8 cellular contexts compared by ENCODE assay signal in genomic region chr12:64452559-64453329, GRCh38. TPM values are rescaled to one million over a fixed set of nuclear protein-coding genes. Genes with fewer than 3 reads are reported as not detected.
DNase-seq lines count a peak whose midpoint lies in the region; ATAC-seq and TF ChIP-seq lines count a peak whose summit lies in the region.

No MANE protein-coding gene starts in this region.

- intact Hi-C loops in MCF 10A (cut with micrococcal nuclease): loop anchor here (5.0 to 10.0 kb wide), 2 partner anchors 242 to 275 kb away; no protein-coding TSS in a partner anchor

- no peaks in the 10 kb centered on the region for H3K9me3 Mint-ChIP-seq in MCF 10A (ENCODE audit: unreplicated experiment)

- H3K36me3 Mint-ChIP-seq in MCF 10A (ENCODE audit: insufficient read depth, unreplicated experiment): peaks cover 51% of the 10 kb centered on the region

- H3K27ac ChIP-seq in HEK293 (ENCODE audit: extremely low read depth, low read depth, low read length): peak overlapping the region; percentile 96
- peak overlapping the region; percentile 69 for H3K27ac ChIP-seq in iPS-20b (ENCODE audit: low read length)
- peak overlapping the region; percentile 95 for H3K27ac ChIP-seq in skeletal muscle tissue (ENCODE audit: low read depth, low read length)

- H3K9me3 ChIP-seq in HEK293 (ENCODE audit: control insufficient read depth, insufficient read depth, low read depth, low read length) (no peaks in the 10 kb centered on the region), iPS-20b (ENCODE audit: insufficient read depth, low read depth, low read length) (no peaks in the 10 kb centered on the region), skeletal muscle tissue (ENCODE audit: control insufficient read depth in 3 of 3, low read length in 3 of 3) (no peaks in the 10 kb centered on the region)

- no peaks in the 10 kb centered on the region for H3K27me3 Mint-ChIP-seq in MCF 10A (ENCODE audit: insufficient read depth, unreplicated experiment)

- H3K9ac ChIP-seq in iPS-20b (ENCODE audit: low read depth, low read length) (peak overlapping the region; percentile 82; the same call in 1 of the 2 replicates), skeletal muscle tissue (ENCODE audit: low read depth in 1 of 3, low read length in 3 of 3) (peak overlapping the region; percentile 90 to 97 (median 92))

- no peaks in the 10 kb centered on the region for H3K4me1 Mint-ChIP-seq in MCF 10A (ENCODE audit: insufficient read depth, unreplicated experiment)

- H3K36me3 ChIP-seq in HEK293 (ENCODE audit: control insufficient read depth in 2 of 2, insufficient read depth in 1 of 2, low read length in 2 of 2) (peaks cover 9 to 25% of the 10 kb centered on the region in 2 experiments), iPS-20b (ENCODE audit: insufficient read depth, low read depth, low read length) (peaks cover 33% of the 10 kb centered on the region), skeletal muscle tissue (ENCODE audit: control insufficient read depth in 3 of 3, insufficient read depth in 3 of 3, low read length in 3 of 3) (peaks cover 0 to 13% (median 3%) of the 10 kb centered on the region in 3 donors)

- peak overlapping the region; percentile 96 for H3K27ac Mint-ChIP-seq in MCF 10A (ENCODE audit: low read depth, unreplicated experiment)

- H3K4me1 ChIP-seq in HEK293 (ENCODE audit: control insufficient read depth, insufficient read depth, low read length) (peaks cover 3% of the 10 kb centered on the region), iPS-20b (ENCODE audit: insufficient read depth, low read length) (peaks cover 5% of the 10 kb centered on the region; the same call in 1 of the 2 replicates), skeletal muscle tissue (ENCODE audit: control insufficient read depth in 3 of 3, insufficient read depth in 3 of 3, low read length in 3 of 3) (peaks cover 5 to 19% (median 16%) of the 10 kb centered on the region in 3 donors)

- DNase-seq in DMS153 treated with DMSO at 0.1 percent for 48 hours (lab: John Stamatoyannopoulos, UW; ENCODE audit: unreplicated experiment) (peak; percentile 16), NOMO-1 treated with dmso at 0.1 percent for 144 hours (lab: John Stamatoyannopoulos, UW; ENCODE audit: unreplicated experiment) (peak; percentile 29), MCF 10A (ENCODE audit: unreplicated experiment) (peak; percentile 90)

- TF ChIP-seq CTCF in HEK293 (tag by site-specific recombination; IDR thresholded peaks at IDR 0.05) (0 out of 2 replicates have a peak, but pooled peaks have one; percentile 2), MCF 10A (IDR thresholded peaks at IDR 0.05; ENCODE audit: unreplicated experiment) (no peak)

- POLR2A ChIA-PET in HEK293 (lab: Yijun Ruan, JAX) (no interaction called here), MCF 10A (lab: Yijun Ruan, JAX) (interaction anchor here (0.6 to 1.3 kb wide), 4 partner anchors 19 to 245 kb away, joined by 3 read pairs; no protein-coding TSS in a partner anchor)

- H3K27me3 ChIP-seq in iPS-20b (ENCODE audit: insufficient read depth, low read length): no peaks in the 10 kb centered on the region
- H3K27me3 ChIP-seq in skeletal muscle tissue (ENCODE audit: control insufficient read depth in 3 of 3, insufficient read depth in 3 of 3, low read length in 3 of 3): no peaks in the 10 kb centered on the region

- BruUV-seq in MCF 10A (replicated peaks; lab: Mats Ljungman, UMichigan): TSS peak; percentile 90

- no peak for ATAC-seq in HG02763 (IDR thresholded peaks at IDR 0.05; ENCODE audit: unreplicated experiment)
- ATAC-seq in HG03175 (IDR thresholded peaks at IDR 0.05; ENCODE audit: unreplicated experiment): no peak

- H3K4me3 ChIP-seq in HEK293 (ENCODE audit: low read depth, low read length) (peak overlapping the region; percentile 98), iPS-20b (ENCODE audit: low read length) (peak overlapping the region; percentile 79), skeletal muscle tissue (ENCODE audit: low read length in 3 of 3) (peak overlapping the region; percentile 91 to 96 (median 91))

- peak overlapping the region; percentile 84 for H3K4me3 Mint-ChIP-seq in MCF 10A (ENCODE audit: unreplicated experiment)

- CTCF ChIA-PET in HEK293 (lab: Yijun Ruan, JAX) (no interaction called here), MCF 10A (lab: Yijun Ruan, JAX) (interaction anchor here (0.9 kb wide), 1 partner anchor 96 kb away, joined by 5 read pairs; no protein-coding TSS in a partner anchor)

TF ChIP-seq in HEK293, 187 proteins besides CTCF, POLR2A, EP300 and RAD21 (continues in another document):
- TF ChIP-seq ZNF155 (tag by site-specific recombination; IDR thresholded peaks at IDR 0.05) (no peak), ZNF211 (tag by site-specific recombination; IDR thresholded peaks at IDR 0.05; ENCODE audit: low read depth) (no peak), ZEB2 (tag by site-specific recombination; IDR thresholded peaks at IDR 0.05) (peak; percentile 44; the same call in 1 of the 2 replicates), ZNF324 (tag by site-specific recombination; IDR thresholded peaks at IDR 0.05) (0 out of 2 replicates have a peak, but pooled peaks have one; percentile 7), ZBTB7A (tag by site-specific recombination; IDR thresholded peaks at IDR 0.05; ENCODE audit: low read depth) (no peak), ZNF629 (tag by site-specific recombination; IDR thresholded peaks at IDR 0.05) (no peak), ZFP3 (tag by site-specific recombination; IDR thresholded peaks at IDR 0.05; ENCODE audit: low read depth) (no peak), SP7 (tag by site-specific recombination; IDR thresholded peaks at IDR 0.05) (peak; percentile 4; the same call in 1 of the 2 replicates), ZNF544 (tag by site-specific recombination; IDR thresholded peaks at IDR 0.05) (no peak), ZNF366 (tag by site-specific recombination; conservative IDR thresholded peaks at IDR 0.05) (peak; percentile 20; the same call in 1 of the 2 replicates), ZBTB20 (tag by site-specific recombination; IDR thresholded peaks at IDR 0.05) (0 out of 2 replicates have a peak, but pooled peaks have one; percentile 20), ZNF16 (tag by site-specific recombination; IDR thresholded peaks at IDR 0.05; ENCODE audit: low read depth) (no peak), ZNF335 (tag by site-specific recombination; conservative IDR thresholded peaks at IDR 0.05) (peak; percentile 60), OSR2 (tag by site-specific recombination; IDR thresholded peaks at IDR 0.05) (no peak), ZNF239 (tag by site-specific recombination; IDR thresholded peaks at IDR 0.05) (no peak), ZSCAN23 (tag by site-specific recombination; IDR thresholded peaks at IDR 0.05) (no peak)
- TF ChIP-seq, protein P1, sequence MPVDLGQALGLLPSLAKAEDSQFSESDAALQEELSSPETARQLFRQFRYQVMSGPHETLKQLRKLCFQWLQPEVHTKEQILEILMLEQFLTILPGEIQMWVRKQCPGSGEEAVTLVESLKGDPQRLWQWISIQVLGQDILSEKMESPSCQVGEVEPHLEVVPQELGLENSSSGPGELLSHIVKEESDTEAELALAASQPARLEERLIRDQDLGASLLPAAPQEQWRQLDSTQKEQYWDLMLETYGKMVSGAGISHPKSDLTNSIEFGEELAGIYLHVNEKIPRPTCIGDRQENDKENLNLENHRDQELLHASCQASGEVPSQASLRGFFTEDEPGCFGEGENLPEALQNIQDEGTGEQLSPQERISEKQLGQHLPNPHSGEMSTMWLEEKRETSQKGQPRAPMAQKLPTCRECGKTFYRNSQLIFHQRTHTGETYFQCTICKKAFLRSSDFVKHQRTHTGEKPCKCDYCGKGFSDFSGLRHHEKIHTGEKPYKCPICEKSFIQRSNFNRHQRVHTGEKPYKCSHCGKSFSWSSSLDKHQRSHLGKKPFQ (tag by site-specific recombination; IDR thresholded peaks at IDR 0.05): peak; percentile 71; the same call in 1 of the 2 replicates
- TF ChIP-seq, protein P2, sequence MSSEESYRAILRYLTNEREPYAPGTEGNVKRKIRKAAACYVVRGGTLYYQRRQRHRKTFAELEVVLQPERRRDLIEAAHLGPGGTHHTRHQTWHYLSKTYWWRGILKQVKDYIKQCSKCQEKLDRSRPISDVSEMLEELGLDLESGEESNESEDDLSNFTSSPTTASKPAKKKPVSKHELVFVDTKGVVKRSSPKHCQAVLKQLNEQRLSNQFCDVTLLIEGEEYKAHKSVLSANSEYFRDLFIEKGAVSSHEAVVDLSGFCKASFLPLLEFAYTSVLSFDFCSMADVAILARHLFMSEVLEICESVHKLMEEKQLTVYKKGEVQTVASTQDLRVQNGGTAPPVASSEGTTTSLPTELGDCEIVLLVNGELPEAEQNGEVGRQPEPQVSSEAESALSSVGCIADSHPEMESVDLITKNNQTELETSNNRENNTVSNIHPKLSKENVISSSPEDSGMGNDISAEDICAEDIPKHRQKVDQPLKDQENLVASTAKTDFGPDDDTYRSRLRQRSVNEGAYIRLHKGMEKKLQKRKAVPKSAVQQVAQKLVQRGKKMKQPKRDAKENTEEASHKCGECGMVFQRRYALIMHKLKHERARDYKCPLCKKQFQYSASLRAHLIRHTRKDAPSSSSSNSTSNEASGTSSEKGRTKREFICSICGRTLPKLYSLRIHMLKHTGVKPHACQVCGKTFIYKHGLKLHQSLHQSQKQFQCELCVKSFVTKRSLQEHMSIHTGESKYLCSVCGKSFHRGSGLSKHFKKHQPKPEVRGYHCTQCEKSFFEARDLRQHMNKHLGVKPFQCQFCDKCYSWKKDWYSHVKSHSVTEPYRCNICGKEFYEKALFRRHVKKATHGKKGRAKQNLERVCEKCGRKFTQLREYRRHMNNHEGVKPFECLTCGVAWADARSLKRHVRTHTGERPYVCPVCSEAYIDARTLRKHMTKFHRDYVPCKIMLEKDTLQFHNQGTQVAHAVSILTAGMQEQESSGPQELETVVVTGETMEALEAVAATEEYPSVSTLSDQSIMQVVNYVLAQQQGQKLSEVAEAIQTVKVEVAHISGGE (tag by site-specific recombination; conservative IDR thresholded peaks at IDR 0.05; ENCODE audit: low read depth): 0 out of 2 replicates have a peak, but pooled peaks have one; percentile 2

RNA-seq across cellular contexts. Expression of gene TBK1, which starts 0.8 kb away (rescaled TPM):
- total RNA-seq in MCF 10A (2022) (19.6 and 23.0 TPM in 2 replicates), skeletal muscle tissue (19.8 TPM)

RNA-seq across cellular contexts. Expression of gene XPOT, which starts 48.6 kb away (rescaled TPM):
- total RNA-seq in MCF 10A (2022): 261 and 298 TPM in 2 replicates
- 35.0 TPM for total RNA-seq in skeletal muscle tissue

Comparison
In these comparisons a context has a peak if more than half of its experiments do, and no peak if none do; other contexts are left out.
1. DNase-seq: peak in every context shown above with its lines; median percentile 90 in MCF 10A; 29 in NOMO-1 treated with dmso at 0.1 percent for 144 hours; 16 in DMS153 treated with DMSO at 0.1 percent for 48 hours.